25 cellular contexts compared by ENCODE assay signal in the genomic region with DNA sequence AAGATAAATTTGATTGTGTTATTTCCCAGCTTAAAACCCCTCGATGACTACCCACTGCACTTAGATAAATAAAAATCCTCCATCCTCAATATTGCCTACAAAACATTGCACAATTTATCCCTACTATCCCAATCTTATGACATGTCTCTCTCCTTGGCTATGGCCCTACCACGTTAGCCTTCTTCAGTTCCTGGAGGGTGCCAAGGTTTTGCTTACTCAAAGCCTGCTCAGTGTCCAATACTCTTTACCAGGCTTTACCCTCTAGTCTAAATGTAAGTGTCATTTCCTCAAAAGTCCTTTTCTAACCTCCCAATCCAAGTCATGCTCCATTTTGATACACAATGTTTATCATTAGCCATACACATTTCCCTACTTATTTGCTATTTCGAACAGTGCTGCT. TPM values are rescaled to one million over a fixed set of nuclear protein-coding genes. Genes with fewer than 3 reads are reported as not detected.
A peak's percentile ranks its signal among the peaks of the same experiment; 100 is the strongest.
DNase-seq lines count a peak whose midpoint lies in the region; ATAC-seq, FAIRE-seq and TF ChIP-seq lines count a peak whose summit lies in the region.
"Had no signal": no experiment of that assay in that cellular context is flagged by ENCODE, and none has a peak within 500 bp of the region (broad histone marks: within the 10 kb centered on the region; RNA-seq: fewer than 3 reads in every experiment).

No MANE protein-coding gene starts in this region.

- no peak for TF ChIP-seq CTCF in transverse colon (IDR thresholded peaks at IDR 0.05)
- no peak for TF ChIP-seq CTCF in tibial nerve (IDR thresholded peaks at IDR 0.05)

- H3K27me3 Mint-ChIP-seq in T-helper 17 cell, result peaks cover 28% of the 10 kb centered on the region
- peaks cover 6 to 8% of the 10 kb centered on the region in 2 donors for H3K27me3 Mint-ChIP-seq in CD4-positive, alpha-beta memory T cell

- H3K9me3 Mint-ChIP-seq in CD4-positive, alpha-beta memory T cell, result no peaks in the 10 kb centered on the region

- TF ChIP-seq EP300 in transverse colon (IDR thresholded peaks at IDR 0.05; ENCODE audit: low read depth) (no peak), tibial nerve (IDR thresholded peaks at IDR 0.05) (no peak)

- no peaks in the 10 kb centered on the region for H3K9me3 ChIP-seq in T-helper 17 cell (ENCODE audit: control insufficient read depth, low read length, poor library complexity, severe bottlenecking)
- no peaks in the 10 kb centered on the region for H3K9me3 ChIP-seq in mucosa of rectum (ENCODE audit: control insufficient read depth in 2 of 2, low read length in 2 of 2)
- H3K9me3 ChIP-seq in transverse colon, result no peaks in the 10 kb centered on the region
- no peaks in the 10 kb centered on the region for H3K9me3 ChIP-seq in CD4-positive, alpha-beta memory T cell (ENCODE audit: control insufficient read depth in 1 of 2, low read length in 2 of 2)
- H3K9me3 ChIP-seq in tibial nerve, result no peaks in the 10 kb centered on the region
- H3K9me3 ChIP-seq: BLaER1, SK-N-SH had no signal

- POLR2A ChIA-PET in CD4-positive, alpha-beta memory T cell (lab: Charles Lee; ENCODE audit: partially characterized antibody), result no interaction called here

- WGBS in transverse colon (ENCODE audit: low coverage in 1 of 2), 2 donors, result 25 to 31% methylated on average over 3 of the region's 3 CpGs
- 88 to 91% methylated on average over 3 of the region's 3 CpGs for WGBS in tibial nerve, 2 donors

- in situ Hi-C loops in transverse colon (cut with MboI; ENCODE audit: low pct_ligation_motif_present in 1 of 4, low pct_unique_long_range_greater_than_20kb in 1 of 4, low sequenced_read_pairs in 3 of 4), result no loop called here

- no peak for TF ChIP-seq POLR2A in transverse colon (IDR thresholded peaks at IDR 0.05)
- no peak for TF ChIP-seq POLR2A in tibial nerve (IDR thresholded peaks at IDR 0.05)

- no peak overlapping the region for H3K9ac ChIP-seq in mucosa of rectum (ENCODE audit: low read depth in 1 of 2, low read length in 2 of 2)
- H3K9ac ChIP-seq: BLaER1, SK-N-SH had no signal

- intact Hi-C loops in transverse colon (cut with DNase I; ENCODE audit: low total_unique reads), result no loop called here
- intact Hi-C loops in CD4-positive, alpha-beta memory T cell (cut with micrococcal nuclease), result no loop called here

- H3K36me3 ChIP-seq in mucosa of rectum (ENCODE audit: control insufficient read depth in 2 of 2, insufficient read depth in 2 of 2, low read length in 2 of 2), result no peaks in the 10 kb centered on the region
- H3K36me3 ChIP-seq in transverse colon, result no peaks in the 10 kb centered on the region
- H3K36me3 ChIP-seq in CD4-positive, alpha-beta memory T cell (ENCODE audit: insufficient read depth, low read length), result no peaks in the 10 kb centered on the region
- H3K36me3 ChIP-seq in tibial nerve, result no peaks in the 10 kb centered on the region
- H3K36me3 ChIP-seq: BLaER1 had no signal

- peak overlapping the region; percentile 45 to 54 for H3K27ac ChIP-seq in mucosa of rectum (ENCODE audit: low read depth in 2 of 2, low read length in 2 of 2)
- H3K27ac ChIP-seq in transverse colon, result peak overlapping the region; percentile 72 to 88 (median 79)
- no peak overlapping the region for H3K27ac ChIP-seq in CD4-positive, alpha-beta memory T cell (ENCODE audit: low read depth, low read length)
- H3K27ac ChIP-seq in tibial nerve, result no peak overlapping the region
- H3K27ac ChIP-seq: BLaER1, HL-60 had no signal

- no peak for ATAC-seq in T-helper 17 cell

- peak overlapping the region; percentile 10 for H3K27ac Mint-ChIP-seq in T-helper 17 cell
- no peak overlapping the region for H3K27ac Mint-ChIP-seq in CD4-positive, alpha-beta memory T cell

- CTCF ChIA-PET in CD4-positive, alpha-beta memory T cell (lab: Charles Lee; ENCODE audit: partially characterized antibody), result interaction anchor here (1.0 kb wide), 1 partner anchor 14 kb away, joined by 4 read pairs; no protein-coding TSS in a partner anchor

- H3K4me1 ChIP-seq in mucosa of rectum (ENCODE audit: control insufficient read depth in 2 of 2, insufficient read depth in 2 of 2, low read length in 2 of 2), result peaks cover 7 to 14% of the 10 kb centered on the region in 2 donors
- peaks cover 3 to 31% (median 22%) of the 10 kb centered on the region in 4 donors for H3K4me1 ChIP-seq in transverse colon
- no peaks in the 10 kb centered on the region for H3K4me1 ChIP-seq in CD4-positive, alpha-beta memory T cell (ENCODE audit: insufficient read depth, low read length)
- no peaks in the 10 kb centered on the region for H3K4me1 ChIP-seq in tibial nerve
- H3K4me1 ChIP-seq: BLaER1 had no signal

- DNase-seq in GM18507 (ENCODE audit: extremely low spot score, insufficient read length, low read depth) (no peak), T-helper 17 cell (no peak), transverse colon (no peak), NCI-H1105 treated with DMSO at 0.1 percent for 48 hours (lab: John Stamatoyannopoulos, UW) (no peak), tibial nerve (ENCODE audit: low spot score in 2 of 2) (no peak)
- no peak for DNase-seq in CD4-positive, alpha-beta memory T cell
- DNase-seq in activated effector memory CD4-positive, alpha-beta T cell treated with anti-CD3 and anti-CD28 coated beads, Interleukin-2, amount 50 U/mL, for 16 hours, result no peak
- DNase-seq: CD4-positive, CD25-positive, alpha-beta regulatory T cell; COR-L47; DMS53; GOT3; HCEC 1CT; NCI-H1048; NCI-H1417 treated with DMSO at 0.1 percent for 48 hours; NCI-H1694 treated with DMSO at 0.1 percent for 48 hours; NCI-H2081; NCI-H2227 treated with DMSO at 0.1 percent for 48 hours; NCI-H526 treated with DMSO at 0.1 percent for 48 hours; OCI-M1; SK-N-SH had no signal

- no peaks in the 10 kb centered on the region for H3K27me3 ChIP-seq in mucosa of rectum (ENCODE audit: control insufficient read depth in 2 of 2, insufficient read depth in 2 of 2, low read length in 2 of 2)
- H3K27me3 ChIP-seq in transverse colon, result no peaks in the 10 kb centered on the region
- H3K27me3 ChIP-seq in CD4-positive, alpha-beta memory T cell (ENCODE audit: insufficient read depth, low read length), result no peaks in the 10 kb centered on the region
- H3K27me3 ChIP-seq in tibial nerve, result no peaks in the 10 kb centered on the region
- H3K27me3 ChIP-seq: BLaER1 had no signal

- peak overlapping the region in 1 of 2 donors; percentile 2 for H3K4me3 ChIP-seq in mucosa of rectum (ENCODE audit: low read length in 2 of 2)
- H3K4me3 ChIP-seq in transverse colon, result no peak overlapping the region
- H3K4me3 ChIP-seq in CD4-positive, alpha-beta memory T cell (ENCODE audit: low read length in 2 of 2), result no peak overlapping the region
- no peak overlapping the region for H3K4me3 ChIP-seq in tibial nerve
- H3K4me3 ChIP-seq: BLaER1 had no signal

- no peak overlapping the region for H3K4me3 Mint-ChIP-seq in T-helper 17 cell
- H3K4me3 Mint-ChIP-seq in CD4-positive, alpha-beta memory T cell, result no peak overlapping the region
- H3K4me3 Mint-ChIP-seq: CD4-positive, CD25-positive, alpha-beta regulatory T cell had no signal

- peaks cover 5% of the 10 kb centered on the region for H3K36me3 Mint-ChIP-seq in T-helper 17 cell (ENCODE audit: low read depth)
- H3K36me3 Mint-ChIP-seq in CD4-positive, alpha-beta memory T cell, result no peaks in the 10 kb centered on the region
- H3K36me3 Mint-ChIP-seq: CD4-positive, CD25-positive, alpha-beta regulatory T cell had no signal

- H3K4me1 Mint-ChIP-seq in T-helper 17 cell, result no peaks in the 10 kb centered on the region
- peaks cover 0 to 3% (median 0%) of the 10 kb centered on the region in 4 donors for H3K4me1 Mint-ChIP-seq in CD4-positive, alpha-beta memory T cell
- H3K4me1 Mint-ChIP-seq: CD4-positive, CD25-positive, alpha-beta regulatory T cell had no signal

- FAIRE-seq in GM18507 (lab: Jason Lieb, UNC), result peak; percentile 5
- FAIRE-seq: A204.1, RCC 7860 had no signal

RNA-seq across cellular contexts. Expression of a gene that starts 35.0 kb away (rescaled TPM):
- total RNA-seq in T-helper 17 cell (100 to 1,000 TPM in 1 of 2 donors, 10 to 100 TPM in 1; 67.2 to 111 TPM), transverse colon (100 to 1,000 TPM in 2 of 4 donors, 10 to 100 TPM in 2; 64.0 to 146 (median 93.2) TPM), tibial nerve (10 to 100 TPM; 28.2 to 43.7 (median 40.4) TPM)
- total RNA-seq in CD4-positive, alpha-beta memory T cell, result 10 to 100 TPM; 48.2 to 48.5 TPM
- polyA plus RNA-seq in CD4-positive, alpha-beta memory T cell, result 10 to 100 TPM; 14.8 to 18.9 TPM

RNA-seq across cellular contexts. Expression of a gene that starts 48.8 kb away (rescaled TPM):
- total RNA-seq in T-helper 17 cell (10 to 100 TPM; 44.8 to 48.0 TPM), transverse colon (100 to 1,000 TPM in 2 of 4 donors, 10 to 100 TPM in 2; 22.4 to 154 (median 82.8) TPM), tibial nerve (100 to 1,000 TPM in 1 of 4 donors, 10 to 100 TPM in 3; 77.1 to 126 (median 85.6) TPM)
- total RNA-seq in CD4-positive, alpha-beta memory T cell, result 10 to 100 TPM; 63.5 to 69.6 TPM
- 100 to 1,000 TPM; 213 to 386 TPM for polyA plus RNA-seq in CD4-positive, alpha-beta memory T cell

Comparison
In these comparisons a context has a peak if more than half of its experiments do, and no peak if none do; other contexts are left out.
1. H3K27ac ChIP-seq: peak in mucosa of rectum (2 of 2) and transverse colon (4 of 4); none in CD4-positive, alpha-beta memory T cell (single experiment) and tibial nerve (0 of 4).